9 cellular contexts compared by ENCODE assay signal in genomic region chr1:118960026-118960561, GRCh38. TPM values are rescaled to one million over a fixed set of nuclear protein-coding genes. Genes with fewer than 3 reads are reported as not detected.
A peak's percentile ranks its signal among the peaks of the same experiment; 100 is the strongest.
DNase-seq lines count a peak whose midpoint lies in the region; ATAC-seq and TF ChIP-seq lines count a peak whose summit lies in the region.
"Had no signal": no experiment of that assay in that cellular context is flagged by ENCODE, and none has a peak within 500 bp of the region (broad histone marks: within the 10 kb centered on the region; RNA-seq: fewer than 3 reads in every experiment).

No MANE protein-coding gene starts in this region.

- H3K36me3 ChIP-seq in thyroid gland: no peaks in the 10 kb centered on the region
- H3K36me3 ChIP-seq in mesendoderm (ENCODE audit: control insufficient read depth, insufficient read depth, low read length): no peaks in the 10 kb centered on the region

- H3K27me3 Mint-ChIP-seq in stimulated activated naive B cell treated with anti-CD40 and anti-IgM and Interleukin-4, amounts not matched to agents 10 μg/mL and 1 μg/mL and 100 μg/mL, for 72 hours: peaks cover 9 to 13% of the 10 kb centered on the region in 2 donors
- peaks cover 3% of the 10 kb centered on the region for H3K27me3 Mint-ChIP-seq in endothelial cell (ENCODE audit: unreplicated experiment)

- intact Hi-C loops in thyroid gland (cut with DNase I): no loop called here

- H3K4me3 ChIP-seq in thyroid gland (replicated peaks in 1 of 3): no peak overlapping the region
- no peak overlapping the region for H3K4me3 ChIP-seq in mesendoderm (ENCODE audit: low read length)

- H2BK120ac ChIP-seq in mesendoderm (ENCODE audit: low read depth, low read length): no peak overlapping the region

- no peak overlapping the region for H3K9ac ChIP-seq in mesendoderm (ENCODE audit: low read length)

- no peak overlapping the region for H3K4me2 ChIP-seq in mesendoderm (ENCODE audit: low read length)

- no peaks in the 10 kb centered on the region for H3K9me3 ChIP-seq in thyroid gland

- TF ChIP-seq CTCF in endothelial cell (IDR thresholded peaks at IDR 0.05; ENCODE audit: unreplicated experiment): no peak
- TF ChIP-seq CTCF in thyroid gland (IDR thresholded peaks at IDR 0.05): no peak

- no peak overlapping the region for H2BK15ac ChIP-seq in mesendoderm (replicated peaks; ENCODE audit: low read depth)

- no peak for TF ChIP-seq POLR2A in thyroid gland (IDR thresholded peaks at IDR 0.05)

- H2AK5ac ChIP-seq in mesendoderm (ENCODE audit: low read length): no peak overlapping the region

- peak; percentile 84 for ATAC-seq in GM19397 (IDR thresholded peaks at IDR 0.05; ENCODE audit: unreplicated experiment)
- ATAC-seq in HG03097 (IDR thresholded peaks at IDR 0.05; ENCODE audit: low FRiP score, unreplicated experiment): peak; percentile 81
- peak; percentile 92 to 95 for ATAC-seq in stimulated activated naive B cell treated with anti-CD40 and anti-IgM and Interleukin-4, amounts not matched to agents 10 μg/mL and 1 μg/mL and 100 μg/mL, for 72 hours (replicated peaks)

- H2BK5ac ChIP-seq in mesendoderm (ENCODE audit: low read length): no peak overlapping the region

- H3K56ac ChIP-seq in mesendoderm (ENCODE audit: low read length): no peak overlapping the region

- H3K4me1 ChIP-seq in thyroid gland: no peaks in the 10 kb centered on the region
- H3K4me1 ChIP-seq in mesendoderm (ENCODE audit: control insufficient read depth, low read depth, low read length): no peaks in the 10 kb centered on the region

- no peaks in the 10 kb centered on the region for H3K79me2 ChIP-seq in mesendoderm (ENCODE audit: control insufficient read depth, insufficient read depth, low read length)

- H3K4ac ChIP-seq in mesendoderm (ENCODE audit: low read depth, low read length): no peak overlapping the region

- no peak overlapping the region for H3K23ac ChIP-seq in mesendoderm (ENCODE audit: low read length)

- DNase-seq in RPMI8226 (peak; percentile 71), endothelial cell (ENCODE audit: low spot score) (no peak), thyroid gland (no peak), mesendoderm (no peak)
- peak; percentile 35 for DNase-seq in stimulated activated naive B cell treated with anti-CD40 and anti-IgM and Interleukin-4, amounts not matched to agents 10 μg/mL and 1 μg/mL and 100 μg/mL, for 72 hours
- no peak for DNase-seq in effector CD8-positive, alpha-beta T cell (lab: John Stamatoyannopoulos, UW)
- DNase-seq: NCI-H187 had no signal

- 67 to 71% methylated on average over 7 of the region's 7 CpGs for WGBS in thyroid gland, 2 donors
- no CpG with 5 or more reads among the region's 7 CpGs for WGBS in mesendoderm (ENCODE audit: extremely low coverage, insufficient coverage, low lambda C conversion rate)

- no peak overlapping the region for H4K8ac ChIP-seq in mesendoderm (ENCODE audit: low read depth, low read length)

- H4K5ac ChIP-seq in mesendoderm (ENCODE audit: low read length): no peak overlapping the region

- peaks cover 3% of the 10 kb centered on the region in 2 donors for H3K9me3 Mint-ChIP-seq in stimulated activated naive B cell treated with anti-CD40 and anti-IgM and Interleukin-4, amounts not matched to agents 10 μg/mL and 1 μg/mL and 100 μg/mL, for 72 hours
- H3K9me3 Mint-ChIP-seq in endothelial cell (ENCODE audit: unreplicated experiment): no peaks in the 10 kb centered on the region

- peak overlapping the region; percentile 37 for H3K27ac Mint-ChIP-seq in stimulated activated naive B cell treated with anti-CD40 and anti-IgM and Interleukin-4, amounts not matched to agents 10 μg/mL and 1 μg/mL and 100 μg/mL, for 72 hours
- H3K27ac Mint-ChIP-seq in endothelial cell (ENCODE audit: unreplicated experiment): no peak overlapping the region

- no peak overlapping the region for H3K18ac ChIP-seq in mesendoderm (ENCODE audit: low read length)

- H3K27ac ChIP-seq in thyroid gland (no peak overlapping the region), mesendoderm (ENCODE audit: low read depth, low read length) (no peak overlapping the region)

- peak overlapping the region in 1 of 2 donors; percentile 51 for H3K4me3 Mint-ChIP-seq in stimulated activated naive B cell treated with anti-CD40 and anti-IgM and Interleukin-4, amounts not matched to agents 10 μg/mL and 1 μg/mL and 100 μg/mL, for 72 hours
- H3K4me3 Mint-ChIP-seq in endothelial cell (ENCODE audit: unreplicated experiment): no peak overlapping the region

- H3K4me1 Mint-ChIP-seq in stimulated activated naive B cell treated with anti-CD40 and anti-IgM and Interleukin-4, amounts not matched to agents 10 μg/mL and 1 μg/mL and 100 μg/mL, for 72 hours: peaks cover 16 to 30% of the 10 kb centered on the region in 2 donors
- peaks cover 15% of the 10 kb centered on the region for H3K4me1 Mint-ChIP-seq in endothelial cell (ENCODE audit: unreplicated experiment)

- H3K36me3 Mint-ChIP-seq in stimulated activated naive B cell treated with anti-CD40 and anti-IgM and Interleukin-4, amounts not matched to agents 10 μg/mL and 1 μg/mL and 100 μg/mL, for 72 hours: peaks cover 0 to 2% of the 10 kb centered on the region in 2 donors
- peaks cover 16% of the 10 kb centered on the region for H3K36me3 Mint-ChIP-seq in endothelial cell (ENCODE audit: low read depth, unreplicated experiment)

- no peaks in the 10 kb centered on the region for H3K27me3 ChIP-seq in thyroid gland
- no peaks in the 10 kb centered on the region for H3K27me3 ChIP-seq in mesendoderm (ENCODE audit: insufficient read depth, low read length, poor library complexity)

- H3K79me1 ChIP-seq in mesendoderm (ENCODE audit: low read length): no peaks in the 10 kb centered on the region

RNA-seq across cellular contexts. Expression of gene TBX15, which starts 28.0 kb away (rescaled TPM):
- total RNA-seq in endothelial cell (ENCODE audit: unreplicated experiment) (38.0 TPM), thyroid gland (1 to 10 TPM; 1.1 to 5.4 (median 3.5) TPM)
- polyA plus RNA-seq in mesendoderm (2013, experiment 1 of 2): 0.14 TPM
- polyA plus RNA-seq in mesendoderm (2013, experiment 2 of 2): 0.14 TPM

Comparison
In these comparisons a context has a peak if more than half of its experiments do, and no peak if none do; other contexts are left out.
1. DNase-seq: peak in RPMI8226 (single experiment) and stimulated activated naive B cell treated with anti-CD40 and anti-IgM and Interleukin-4, amounts not matched to agents 10 μg/mL and 1 μg/mL and 100 μg/mL, for 72 hours (single experiment); none in endothelial cell (single experiment), thyroid gland (0 of 2), mesendoderm (single experiment) and effector CD8-positive, alpha-beta T cell (single experiment).
2. Peak in every context shown above with its lines, with median percentiles within 50 percentile points of each other: ATAC-seq.